Comparison of ENCODE assay signal across 11 cellular contexts in the genomic region with DNA sequence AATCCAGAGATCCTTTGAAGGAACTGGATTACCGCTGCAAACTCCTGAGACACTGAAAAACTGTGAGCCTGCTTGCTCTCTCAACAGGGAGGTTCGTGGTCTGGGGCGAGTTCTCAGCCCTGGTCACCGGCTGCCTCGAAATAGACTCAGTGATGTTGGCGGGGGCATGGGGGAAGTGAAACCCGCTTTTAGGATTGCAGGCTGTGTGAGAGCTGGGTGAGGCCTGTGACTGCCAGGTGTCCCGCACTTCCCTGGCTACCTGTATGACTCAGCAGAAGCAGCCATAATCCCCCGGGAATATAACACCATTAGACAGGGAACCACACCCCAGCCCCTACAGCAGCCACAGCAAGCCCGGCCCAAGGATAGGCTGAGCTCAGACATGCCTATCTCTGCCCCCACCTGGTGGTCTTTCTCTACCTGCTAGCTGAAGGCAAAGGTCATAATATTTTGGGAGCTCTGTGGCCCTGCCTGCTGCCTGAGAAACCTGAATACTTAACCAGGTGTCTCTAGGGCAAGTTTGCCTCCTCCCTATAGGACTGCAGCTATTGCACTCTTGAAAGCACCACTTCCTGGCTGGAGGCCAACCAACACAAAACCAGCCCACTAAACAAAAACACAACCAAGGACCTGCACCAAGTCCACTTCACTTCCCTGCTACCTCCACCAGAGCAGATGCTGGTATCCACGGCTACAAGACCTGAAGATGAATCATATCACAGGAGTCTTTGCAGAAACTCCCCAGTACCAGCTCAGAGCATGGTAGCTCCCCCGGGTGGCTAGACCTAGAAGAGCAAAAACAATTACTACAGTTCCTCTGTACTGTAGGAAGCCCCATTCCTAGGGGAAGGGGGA.
DNase-seq lines count a peak whose midpoint lies in the region; ATAC-seq and TF ChIP-seq lines count a peak whose summit lies in the region.
"Had no signal": no experiment of that assay in that cellular context is flagged by ENCODE, and none has a peak within 500 bp of the region (broad histone marks: within the 10 kb centered on the region; RNA-seq: fewer than 3 reads in every experiment).

No MANE protein-coding gene starts in this region.

- DNase-seq in DMS53 (lab: John Stamatoyannopoulos, UW) (peak; percentile 78), NCI-H2107 (lab: John Stamatoyannopoulos, UW) (peak; percentile 24), NCI-H1092 treated with DMSO at 0.1 percent for 48 hours (lab: John Stamatoyannopoulos, UW) (no peak), NCI-H226 (no peak), pons (ENCODE audit: low spot score) (no peak)
- DNase-seq: activated CD4-positive, CD25-positive, alpha-beta regulatory T cell treated with anti-CD3 and anti-CD28 coated beads, Interleukin-2, amount 50 U/mL, for 72 hours; CD4-positive, CD25-positive, alpha-beta regulatory T cell; kidney glomerular epithelial cell had no signal

- ATAC-seq in GM19035 (IDR thresholded peaks at IDR 0.05; ENCODE audit: unreplicated experiment) (peak; percentile 94), HG02852 (IDR thresholded peaks at IDR 0.05; ENCODE audit: unreplicated experiment) (peak; percentile 92), SK-N-SH treated with all-trans-retinoic acid at 6 μM for 48 hours (no peak)

TF ChIP-seq in SK-N-SH treated with all-trans-retinoic acid at 6 μM for 48 hours, 23 proteins besides CTCF, POLR2A, EP300 and RAD21:
- TF ChIP-seq ZNF565 (CRISPR knock-in tag; conservative IDR thresholded peaks at IDR 0.05; ENCODE audit: low read depth) (no peak), ISL1 (CRISPR knock-in tag; IDR thresholded peaks at IDR 0.05) (no peak), BACH2 (CRISPR knock-in tag; IDR thresholded peaks at IDR 0.05; ENCODE audit: borderline replicate concordance) (no peak), SNAI2 (CRISPR knock-in tag; IDR thresholded peaks at IDR 0.05) (no peak), ZNF8 (CRISPR knock-in tag; IDR thresholded peaks at IDR 0.05) (no peak), GLIS3 (CRISPR knock-in tag; IDR thresholded peaks at IDR 0.05) (no peak)
- TF ChIP-seq, protein P1, sequence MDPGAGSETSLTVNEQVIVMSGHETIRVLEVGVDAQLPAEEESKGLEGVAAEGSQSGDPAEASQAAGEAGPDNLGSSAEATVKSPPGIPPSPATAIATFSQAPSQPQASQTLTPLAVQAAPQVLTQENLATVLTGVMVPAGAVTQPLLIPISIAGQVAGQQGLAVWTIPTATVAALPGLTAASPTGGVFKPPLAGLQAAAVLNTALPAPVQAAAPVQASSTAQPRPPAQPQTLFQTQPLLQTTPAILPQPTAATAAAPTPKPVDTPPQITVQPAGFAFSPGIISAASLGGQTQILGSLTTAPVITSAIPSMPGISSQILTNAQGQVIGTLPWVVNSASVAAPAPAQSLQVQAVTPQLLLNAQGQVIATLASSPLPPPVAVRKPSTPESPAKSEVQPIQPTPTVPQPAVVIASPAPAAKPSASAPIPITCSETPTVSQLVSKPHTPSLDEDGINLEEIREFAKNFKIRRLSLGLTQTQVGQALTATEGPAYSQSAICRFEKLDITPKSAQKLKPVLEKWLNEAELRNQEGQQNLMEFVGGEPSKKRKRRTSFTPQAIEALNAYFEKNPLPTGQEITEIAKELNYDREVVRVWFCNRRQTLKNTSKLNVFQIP (CRISPR knock-in tag; IDR thresholded peaks at IDR 0.05; ENCODE audit: borderline replicate concordance, low read depth) = no peak

Comparison
In these comparisons a context has a peak if more than half of its experiments do, and no peak if none do; other contexts are left out.
1. DNase-seq: peak in DMS53 (single experiment) and NCI-H2107 (single experiment); none in NCI-H1092 treated with DMSO at 0.1 percent for 48 hours (single experiment), NCI-H226 (single experiment) and pons (single experiment).